In genomic region chr16:83351846-83352245, GRCh38 we compare ENCODE assay signal across 14 cellular contexts.
"Had no signal": no experiment of that assay in that cellular context is flagged by ENCODE, and none has a peak within 500 bp of the region (broad histone marks: within the 10 kb centered on the region; RNA-seq: fewer than 3 reads in every experiment).

No MANE protein-coding gene starts in this region.

- H3K36me3 ChIP-seq: heart right ventricle, neural progenitor cell, tibial nerve had no signal

- DNase-seq: activated CD4-positive, alpha-beta T cell treated with anti-CD3 and anti-CD28 coated beads, Interleukin-2, amount 10 ng/mL, durations not matched to agents 7 days and 5 days; activated naive CD4-positive, alpha-beta T cell treated with anti-CD3 and anti-CD28 coated beads, Interleukin-2, amount 10 ng/mL, durations not matched to agents 7 days and 5 days; body of pancreas; foreskin keratinocyte; heart right ventricle; retina had no signal

- H3K27ac ChIP-seq: body of pancreas, foreskin keratinocyte, heart right ventricle, neural progenitor cell, parathyroid adenoma, tibial nerve had no signal

- H3K9me3 Mint-ChIP-seq: activated CD4-positive, alpha-beta T cell treated with anti-CD3 and anti-CD28 coated beads, Interleukin-2, amount 10 ng/mL, durations not matched to agents 7 days and 5 days; activated naive CD4-positive, alpha-beta T cell treated with anti-CD3 and anti-CD28 coated beads, Interleukin-2, amount 10 ng/mL, durations not matched to agents 7 days and 5 days; activated T-helper 2 cell treated with anti-CD3 and anti-CD28 coated beads, Interferon-gamma antibody, Interleukin-2, Interleukin-4, amounts not matched to agents 10 μg/mL and 5 μg/mL and 100 μg/mL, durations not matched to agents 14 hours and 24 hours and 36 hours; central memory CD8-positive, alpha-beta T cell; dendritic cell treated with granulocyte-macrophage colony-stimulating factor and Interleukin-4, amounts not matched to agents 40 ng/mL and 50 ng/mL, for 4 days; neural progenitor cell; stimulated activated memory B cell treated with anti-CD40 and anti-IgM and Interleukin-4, amounts not matched to agents 10 μg/mL and 1 μg/mL and 100 μg/mL, for 72 hours; WTC11 had no signal

- H3K27me3 Mint-ChIP-seq: activated CD4-positive, alpha-beta T cell treated with anti-CD3 and anti-CD28 coated beads, Interleukin-2, amount 10 ng/mL, durations not matched to agents 7 days and 5 days; activated naive CD4-positive, alpha-beta T cell treated with anti-CD3 and anti-CD28 coated beads, Interleukin-2, amount 10 ng/mL, durations not matched to agents 7 days and 5 days; dendritic cell treated with granulocyte-macrophage colony-stimulating factor and Interleukin-4, amounts not matched to agents 40 ng/mL and 50 ng/mL, for 4 days; stimulated activated memory B cell treated with anti-CD40 and anti-IgM and Interleukin-4, amounts not matched to agents 10 μg/mL and 1 μg/mL and 100 μg/mL, for 72 hours had no signal

- H3K36me3 Mint-ChIP-seq: activated naive CD4-positive, alpha-beta T cell treated with anti-CD3 and anti-CD28 coated beads, Interleukin-2, amount 10 ng/mL, durations not matched to agents 7 days and 5 days; neural progenitor cell; stimulated activated memory B cell treated with anti-CD40 and anti-IgM and Interleukin-4, amounts not matched to agents 10 μg/mL and 1 μg/mL and 100 μg/mL, for 72 hours; WTC11 had no signal

- ATAC-seq: body of pancreas; foreskin keratinocyte; heart right ventricle; stimulated activated memory B cell treated with anti-CD40 and anti-IgM and Interleukin-4, amounts not matched to agents 10 μg/mL and 1 μg/mL and 100 μg/mL, for 72 hours; WTC11 had no signal

- H3K4me3 Mint-ChIP-seq: activated CD4-positive, alpha-beta T cell treated with anti-CD3 and anti-CD28 coated beads, Interleukin-2, amount 10 ng/mL, durations not matched to agents 7 days and 5 days; activated naive CD4-positive, alpha-beta T cell treated with anti-CD3 and anti-CD28 coated beads, Interleukin-2, amount 10 ng/mL, durations not matched to agents 7 days and 5 days; central memory CD8-positive, alpha-beta T cell; dendritic cell treated with granulocyte-macrophage colony-stimulating factor and Interleukin-4, amounts not matched to agents 40 ng/mL and 50 ng/mL, for 4 days; neural progenitor cell; stimulated activated memory B cell treated with anti-CD40 and anti-IgM and Interleukin-4, amounts not matched to agents 10 μg/mL and 1 μg/mL and 100 μg/mL, for 72 hours; WTC11 had no signal

- H3K27me3 ChIP-seq: foreskin keratinocyte, heart right ventricle, neural progenitor cell, tibial nerve had no signal

- H3K9me3 ChIP-seq: body of pancreas, heart right ventricle, tibial nerve had no signal

- H3K27ac Mint-ChIP-seq: activated CD4-positive, alpha-beta T cell treated with anti-CD3 and anti-CD28 coated beads, Interleukin-2, amount 10 ng/mL, durations not matched to agents 7 days and 5 days; activated naive CD4-positive, alpha-beta T cell treated with anti-CD3 and anti-CD28 coated beads, Interleukin-2, amount 10 ng/mL, durations not matched to agents 7 days and 5 days; activated T-helper 2 cell treated with anti-CD3 and anti-CD28 coated beads, Interferon-gamma antibody, Interleukin-2, Interleukin-4, amounts not matched to agents 10 μg/mL and 5 μg/mL and 100 μg/mL, durations not matched to agents 14 hours and 24 hours and 36 hours; dendritic cell treated with granulocyte-macrophage colony-stimulating factor and Interleukin-4, amounts not matched to agents 40 ng/mL and 50 ng/mL, for 4 days; neural progenitor cell; stimulated activated memory B cell treated with anti-CD40 and anti-IgM and Interleukin-4, amounts not matched to agents 10 μg/mL and 1 μg/mL and 100 μg/mL, for 72 hours; WTC11 had no signal

- H3K4me1 ChIP-seq: body of pancreas, foreskin keratinocyte, parathyroid adenoma, tibial nerve had no signal

- H3K4me1 Mint-ChIP-seq: activated CD4-positive, alpha-beta T cell treated with anti-CD3 and anti-CD28 coated beads, Interleukin-2, amount 10 ng/mL, durations not matched to agents 7 days and 5 days; activated naive CD4-positive, alpha-beta T cell treated with anti-CD3 and anti-CD28 coated beads, Interleukin-2, amount 10 ng/mL, durations not matched to agents 7 days and 5 days; central memory CD8-positive, alpha-beta T cell; neural progenitor cell; stimulated activated memory B cell treated with anti-CD40 and anti-IgM and Interleukin-4, amounts not matched to agents 10 μg/mL and 1 μg/mL and 100 μg/mL, for 72 hours; WTC11 had no signal

- H3K4me3 ChIP-seq: body of pancreas, heart right ventricle, neural progenitor cell, tibial nerve had no signal
